Comparison of ENCODE assay signal across 8 cellular contexts in genomic region chr17:28727727-28728363, GRCh38. TPM values are rescaled to one million over a fixed set of nuclear protein-coding genes. Genes with fewer than 3 reads are reported as not detected.
A peak's percentile ranks its signal among the peaks of the same experiment; 100 is the strongest.
DNase-seq lines count a peak whose midpoint lies in the region; TF ChIP-seq lines count a peak whose summit lies in the region.

No MANE protein-coding gene starts in this region.

- H3K9me2 ChIP-seq in GM23248 (ENCODE audit: insufficient read depth) = no peaks in the 10 kb centered on the region

- H3K36me3 ChIP-seq in GM23248 (ENCODE audit: low read depth) = peaks cover 17% of the 10 kb centered on the region; the same call in 1 of the 2 replicates
- H3K36me3 ChIP-seq in kidney epithelial cell (ENCODE audit: control insufficient read depth, insufficient read depth, low read length) = peaks cover 3% of the 10 kb centered on the region

- H3K4me3 ChIP-seq in GM23248 (peak overlapping the region; percentile 74), astrocyte of the cerebellum (ENCODE audit: low read depth, low read length) (peak overlapping the region; percentile 73), kidney epithelial cell (ENCODE audit: low read depth, low read length) (peak overlapping the region; percentile 75)

- peaks cover 30% of the 10 kb centered on the region for H3F3A ChIP-seq in GM23248 (ENCODE audit: insufficient read depth)

- H3K4me2 ChIP-seq in GM23248 (ENCODE audit: unreplicated experiment) = peak overlapping the region; percentile 92

- TF ChIP-seq CTCF in GM10266 (IDR thresholded peaks at IDR 0.05; ENCODE audit: control insufficient read depth, insufficient read depth, low read depth, missing control alignments) (peak; percentile 33), astrocyte of the cerebellum (IDR thresholded peaks at IDR 0.05; ENCODE audit: low read depth, low read length, missing control alignments) (peak; percentile 40), kidney epithelial cell (IDR thresholded peaks at IDR 0.05; ENCODE audit: insufficient read depth, low read length, poor library complexity, severe bottlenecking) (peak; percentile 17)

- H3K4me1 ChIP-seq in GM23248 (ENCODE audit: insufficient read depth) = peaks cover 28% of the 10 kb centered on the region

- H4K20me1 ChIP-seq in GM23248 (ENCODE audit: insufficient read depth) = no peaks in the 10 kb centered on the region

- peak overlapping the region; percentile 89 for H2AFZ ChIP-seq in GM23248

- H3K9ac ChIP-seq in GM23248 = peak overlapping the region; percentile 86

- peak; percentile 84 for DNase-seq in GM10266 (ENCODE audit: extremely low spot score)
- DNase-seq in GM23248 = peak; percentile 75
- peak; percentile 82 for DNase-seq in M059J (ENCODE audit: low read depth)
- peak; percentile 80 to 90 (median 84) for DNase-seq in T-helper 1 cell
- DNase-seq in astrocyte of the cerebellum (ENCODE audit: low read depth) = no peak
- no peak for DNase-seq in kidney epithelial cell (ENCODE audit: low read depth)
- peak; percentile 89 for DNase-seq in stimulated activated CD4-positive, alpha-beta T cell treated with anti-CD3 and anti-CD28 coated beads, Interleukin-2, amount 100 ng/mL, for 4 hours (ENCODE audit: low read depth)
- no peak for DNase-seq in OCI-M2 (lab: John Stamatoyannopoulos, UW; ENCODE audit: unreplicated experiment)

- in situ Hi-C loops in GM23248 (cut with MboI) = no loop called here
- in situ Hi-C loops in astrocyte of the cerebellum (cut with HindIII; ENCODE audit: low sequenced_read_pairs) = loop anchor here (10.0 kb wide), 1 partner anchor 57 kb away; no protein-coding TSS in a partner anchor

- H3K27me3 ChIP-seq in GM23248 (replicated peaks; ENCODE audit: insufficient read depth) = no peaks in the 10 kb centered on the region
- H3K27me3 ChIP-seq in kidney epithelial cell (ENCODE audit: control insufficient read depth, insufficient read depth, low read length) = no peaks in the 10 kb centered on the region

- peaks cover 7% of the 10 kb centered on the region for H3K79me2 ChIP-seq in GM23248 (ENCODE audit: insufficient read depth)

- no peaks in the 10 kb centered on the region for H3K9me3 ChIP-seq in GM23248 (ENCODE audit: low read depth)

- peak overlapping the region; percentile 88 for H3K27ac ChIP-seq in GM23248

- 3 to 4% methylated on average over 37 of the region's 37 CpGs for WGBS in GM23248 (ENCODE audit: low coverage in 1 of 2, low lambda C conversion rate in 2 of 2, missing lambda C conversion rate in 2 of 2), 2 experiments

RNA-seq across cellular contexts. Expression of gene NEK8, which starts 0.7 kb away (rescaled TPM):
- 2.9 and 13.5 TPM in 2 replicates for total RNA-seq in GM23248 (2014; rRNA removed; shearing (Covaris generic))
- polyA plus RNA-seq in GM23248 (2016; fragmentation: Nextera tagmentation; extraction: Ambion mirVana) = 2.7 and 2.8 TPM in 2 replicates
- 2.4 and 2.6 TPM in 2 replicates for total RNA-seq in M059J (2014; rRNA removed; shearing (Covaris generic))
- 4.3 TPM in 2 replicates for total RNA-seq in kidney epithelial cell

RNA-seq across cellular contexts. Expression of gene TLCD1, which starts 1.8 kb away (rescaled TPM):
- 4.8 and 16.3 TPM in 2 replicates for total RNA-seq in GM23248 (2014; rRNA removed; shearing (Covaris generic))
- polyA plus RNA-seq in GM23248 (2016; fragmentation: Nextera tagmentation; extraction: Ambion mirVana) = 13.8 and 14.2 TPM in 2 replicates
- total RNA-seq in M059J (2014; rRNA removed; shearing (Covaris generic)) = 9.4 and 11.2 TPM in 2 replicates
- total RNA-seq in kidney epithelial cell = 4.7 and 5.1 TPM in 2 replicates

RNA-seq across cellular contexts. Expression of gene RPL23A, which starts 8.1 kb away (rescaled TPM):
- total RNA-seq in GM23248 (2014; rRNA removed; shearing (Covaris generic)) = 362 and 383 TPM in 2 replicates
- 1,040 and 1,075 TPM in 2 replicates for polyA plus RNA-seq in GM23248 (2016; fragmentation: Nextera tagmentation; extraction: Ambion mirVana)
- 444 and 507 TPM in 2 replicates for total RNA-seq in M059J (2014; rRNA removed; shearing (Covaris generic))
- total RNA-seq in kidney epithelial cell = 604 and 716 TPM in 2 replicates

RNA-seq across cellular contexts. Expression of gene RAB34, which starts 10.2 kb away (rescaled TPM):
- 307 and 476 TPM in 2 replicates for total RNA-seq in GM23248 (2014; rRNA removed; shearing (Covaris generic))
- 277 and 293 TPM in 2 replicates for polyA plus RNA-seq in GM23248 (2016; fragmentation: Nextera tagmentation; extraction: Ambion mirVana)
- total RNA-seq in M059J (2014; rRNA removed; shearing (Covaris generic)) = 27.3 and 32.1 TPM in 2 replicates
- 283 and 314 TPM in 2 replicates for total RNA-seq in kidney epithelial cell

RNA-seq across cellular contexts. Expression of gene TRAF4, which starts 16.0 kb away (rescaled TPM):
- total RNA-seq in GM23248 (2014; rRNA removed; shearing (Covaris generic)) = 30.3 and 55.4 TPM in 2 replicates
- polyA plus RNA-seq in GM23248 (2016; fragmentation: Nextera tagmentation; extraction: Ambion mirVana) = 23.4 and 23.5 TPM in 2 replicates
- 44.9 and 48.0 TPM in 2 replicates for total RNA-seq in M059J (2014; rRNA removed; shearing (Covaris generic))
- total RNA-seq in kidney epithelial cell = 163 and 174 TPM in 2 replicates

Comparison
In these comparisons a context has a peak if more than half of its experiments do, and no peak if none do; other contexts are left out.
1. DNase-seq: peak in GM10266 (single experiment), GM23248 (single experiment), M059J (single experiment), T-helper 1 cell (5 of 5) and stimulated activated CD4-positive, alpha-beta T cell treated with anti-CD3 and anti-CD28 coated beads, Interleukin-2, amount 100 ng/mL, for 4 hours (single experiment); none in astrocyte of the cerebellum (single experiment), kidney epithelial cell (single experiment) and OCI-M2 (single experiment).
2. Peak in every context shown above with its lines, with median percentiles within 50 percentile points of each other: CTCF ChIP-seq and H3K4me3 ChIP-seq.